23 cellular contexts compared by ENCODE assay signal in genomic region chr3:124660606-124661005, GRCh38.
"Had no signal": no experiment of that assay in that cellular context is flagged by ENCODE, and none has a peak within 500 bp of the region (broad histone marks: within the 10 kb centered on the region; RNA-seq: fewer than 3 reads in every experiment).

No MANE protein-coding gene starts in this region.

- H3K4me1 Mint-ChIP-seq: activated naive CD4-positive, alpha-beta T cell treated with anti-CD3 and anti-CD28 coated beads, Interleukin-2, amount 50 U/mL, for 24 hours; WTC11 had no signal

- H3K4me3 Mint-ChIP-seq: activated naive CD4-positive, alpha-beta T cell treated with anti-CD3 and anti-CD28 coated beads, Interleukin-2, amount 50 U/mL, for 24 hours; activated T-cell treated with anti-CD3 and anti-CD28 coated beads, Interleukin-2, amount 50 U/mL, for 4 hours; T-helper 17 cell; WTC11 had no signal

- ATAC-seq: activated T-cell treated with anti-CD3 and anti-CD28 coated beads, Interleukin-2, amount 50 U/mL, for 4 hours; T-helper 17 cell; WTC11 had no signal

- H3K4me3 ChIP-seq: cardiac muscle cell had no signal

- DNase-seq: activated CD4-positive, alpha-beta T cell treated with anti-CD3 and anti-CD28 coated beads for 48 hours; activated CD4-positive, alpha-beta T cell treated with anti-CD3 and anti-CD28 coated beads, Interleukin-2, amount 50 U/mL, for 4 hours; activated CD4-positive, CD25-positive, alpha-beta regulatory T cell treated with anti-CD3 and anti-CD28 coated beads, Interleukin-2, amount 50 U/mL, for 72 hours; activated CD8-positive, alpha-beta memory T cell treated with anti-CD3 and anti-CD28 coated beads for 24 hours; activated gamma-delta T cell; activated T-cell treated with anti-CD3 and anti-CD28 coated beads, Interleukin-2, amount 50 U/mL, for 4 hours; brain microvascular endothelial cell; Karpas-422; MM.1S; NCI-H1105; NCI-H1436; NCI-H1694 treated with DMSO at 0.1 percent for 48 hours; NCI-H2029 treated with DMSO at 0.1 percent for 48 hours; NCI-H345; NCI-H510A; NCI-H526 treated with DMSO at 0.1 percent for 48 hours; NCI-H82; SIG-M5; T-helper 17 cell; T-helper 9 cell had no signal

- H3K27ac ChIP-seq: brain microvascular endothelial cell, cardiac muscle cell had no signal

- H3K9me3 Mint-ChIP-seq: activated naive CD4-positive, alpha-beta T cell treated with anti-CD3 and anti-CD28 coated beads, Interleukin-2, amount 50 U/mL, for 24 hours; activated T-cell treated with anti-CD3 and anti-CD28 coated beads, Interleukin-2, amount 50 U/mL, for 4 hours; WTC11 had no signal

- H3K27ac Mint-ChIP-seq: activated naive CD4-positive, alpha-beta T cell treated with anti-CD3 and anti-CD28 coated beads, Interleukin-2, amount 50 U/mL, for 24 hours; T-helper 17 cell; WTC11 had no signal

- H3K36me3 ChIP-seq: brain microvascular endothelial cell had no signal

- H3K36me3 Mint-ChIP-seq: activated naive CD4-positive, alpha-beta T cell treated with anti-CD3 and anti-CD28 coated beads, Interleukin-2, amount 50 U/mL, for 24 hours; WTC11 had no signal

- H3K27me3 ChIP-seq: brain microvascular endothelial cell, cardiac muscle cell had no signal
